In the genomic region with DNA sequence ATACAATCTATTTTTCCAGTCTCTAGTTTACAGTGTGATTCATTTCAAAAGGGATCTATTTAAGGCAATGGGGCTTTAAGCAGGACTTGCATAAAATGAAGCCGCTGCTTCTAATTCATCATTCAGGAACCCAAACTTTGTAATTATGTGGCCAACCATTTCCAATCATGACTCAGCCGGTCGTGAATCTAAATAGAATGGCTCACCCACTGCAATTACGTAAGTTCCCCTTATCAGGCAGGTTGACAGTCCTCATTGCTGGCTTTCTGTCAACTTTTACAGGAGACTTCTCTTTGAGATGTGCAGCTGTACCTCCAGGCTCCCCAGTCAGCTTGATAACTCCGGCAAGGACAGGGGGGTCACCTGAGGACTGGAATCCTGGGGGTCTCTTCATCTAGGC, we compare ENCODE assay signal across 9 cellular contexts.
DNase-seq lines count a peak whose midpoint lies in the region; ATAC-seq, FAIRE-seq and TF ChIP-seq lines count a peak whose summit lies in the region.
"Had no signal": no experiment of that assay in that cellular context is flagged by ENCODE, and none has a peak within 500 bp of the region (broad histone marks: within the 10 kb centered on the region; RNA-seq: fewer than 3 reads in every experiment).

No MANE protein-coding gene starts in this region.

- H4K20me1 ChIP-seq in neural progenitor cell (ENCODE audit: low read depth) = no peaks in the 10 kb centered on the region

- TF ChIP-seq CTCF in neural progenitor cell (IDR thresholded peaks at IDR 0.05) = no peak

- no peaks in the 10 kb centered on the region for H3K4me1 ChIP-seq in neural progenitor cell

- no peak overlapping the region for H3K4me3 ChIP-seq in neural progenitor cell

- TF ChIP-seq POLR2A in GM12892 (IDR thresholded peaks at IDR 0.05; ENCODE audit: low read depth, low read length) = no peak

- H3K27ac ChIP-seq in neural progenitor cell = no peak overlapping the region

- H3K9me3 Mint-ChIP-seq in stimulated activated naive CD8-positive, alpha-beta T cell treated with anti-CD3 and anti-CD28 coated beads, Interleukin-15, amount 100 ng/mL, for 72 hours = no peaks in the 10 kb centered on the region
- no peaks in the 10 kb centered on the region for H3K9me3 Mint-ChIP-seq in neural progenitor cell

- H3K4me1 Mint-ChIP-seq in stimulated activated naive CD8-positive, alpha-beta T cell treated with anti-CD3 and anti-CD28 coated beads, Interleukin-15, amount 100 ng/mL, for 72 hours = no peaks in the 10 kb centered on the region
- H3K4me1 Mint-ChIP-seq in neural progenitor cell = no peaks in the 10 kb centered on the region

- no peak overlapping the region for H3K4me2 ChIP-seq in neural progenitor cell

- no peak for DNase-seq in stimulated activated naive CD8-positive, alpha-beta T cell treated with anti-CD3 and anti-CD28 coated beads, Interleukin-15, amount 100 ng/mL, for 72 hours
- DNase-seq in stimulated activated naive CD8-positive, alpha-beta T cell treated with anti-CD3 and anti-CD28 coated beads, Interleukin-15, Interleukin-2, amounts not matched to agents 100 U/mL and 50 U/mL, for 24 hours = no peak
- peak; percentile 94 for DNase-seq in SIG-M5 treated with dmso at 0.1 percent for 504 hours (lab: John Stamatoyannopoulos, UW; ENCODE audit: unreplicated experiment)
- peak; percentile 6 for DNase-seq in fibroblast of the conjunctiva (ENCODE audit: low read depth)
- DNase-seq in GM12892 (ENCODE audit: insufficient read length) = no peak
- DNase-seq in neural progenitor cell (ENCODE audit: low spot score) = no peak
- DNase-seq in DMS53 (lab: John Stamatoyannopoulos, UW) = no peak

- H3F3A ChIP-seq in neural progenitor cell (ENCODE audit: low read depth) = no peaks in the 10 kb centered on the region

- no peaks in the 10 kb centered on the region for H3K27me3 ChIP-seq in neural progenitor cell

- peaks cover 36% of the 10 kb centered on the region for H3K27me3 Mint-ChIP-seq in stimulated activated naive CD8-positive, alpha-beta T cell treated with anti-CD3 and anti-CD28 coated beads, Interleukin-15, amount 100 ng/mL, for 72 hours
- no peaks in the 10 kb centered on the region for H3K27me3 Mint-ChIP-seq in neural progenitor cell (ENCODE audit: insufficient read depth, low read depth)

- H3K79me2 ChIP-seq in neural progenitor cell (ENCODE audit: low read depth) = no peaks in the 10 kb centered on the region

- peak; percentile 28 for ATAC-seq in stimulated activated naive CD8-positive, alpha-beta T cell treated with anti-CD3 and anti-CD28 coated beads, Interleukin-15, amount 100 ng/mL, for 72 hours
- no peak for ATAC-seq in stimulated activated naive CD8-positive, alpha-beta T cell treated with anti-CD3 and anti-CD28 coated beads, Interleukin-15, Interleukin-2, amounts not matched to agents 100 U/mL and 50 U/mL, for 24 hours
- no peak for ATAC-seq in GM21717 (IDR thresholded peaks at IDR 0.05; ENCODE audit: unreplicated experiment)

- H3K27ac Mint-ChIP-seq in stimulated activated naive CD8-positive, alpha-beta T cell treated with anti-CD3 and anti-CD28 coated beads, Interleukin-15, amount 100 ng/mL, for 72 hours = no peak overlapping the region
- no peak overlapping the region for H3K27ac Mint-ChIP-seq in neural progenitor cell
- H3K27ac Mint-ChIP-seq: activated naive CD8-positive, alpha-beta T cell had no signal

- no peaks in the 10 kb centered on the region for H3K36me3 ChIP-seq in neural progenitor cell

- no peak for FAIRE-seq in GM12892 (lab: Jason Lieb, UNC)

- H3K4me3 Mint-ChIP-seq in stimulated activated naive CD8-positive, alpha-beta T cell treated with anti-CD3 and anti-CD28 coated beads, Interleukin-15, amount 100 ng/mL, for 72 hours = no peak overlapping the region
- H3K4me3 Mint-ChIP-seq in neural progenitor cell = no peak overlapping the region
- H3K4me3 Mint-ChIP-seq: activated naive CD8-positive, alpha-beta T cell had no signal

- H3K36me3 Mint-ChIP-seq in neural progenitor cell = no peaks in the 10 kb centered on the region
- H3K36me3 Mint-ChIP-seq: activated naive CD8-positive, alpha-beta T cell had no signal

- no peaks in the 10 kb centered on the region for H3K9me3 ChIP-seq in neural progenitor cell (ENCODE audit: low read depth)

- H3K9ac ChIP-seq in neural progenitor cell = no peak overlapping the region

- H2AFZ ChIP-seq in neural progenitor cell (replicated peaks) = no peak overlapping the region

Comparison
In these comparisons a context has a peak if more than half of its experiments do, and no peak if none do; other contexts are left out.
1. DNase-seq: peak in SIG-M5 treated with dmso at 0.1 percent for 504 hours (single experiment) and fibroblast of the conjunctiva (single experiment); none in stimulated activated naive CD8-positive, alpha-beta T cell treated with anti-CD3 and anti-CD28 coated beads, Interleukin-15, amount 100 ng/mL, for 72 hours (0 of 2), stimulated activated naive CD8-positive, alpha-beta T cell treated with anti-CD3 and anti-CD28 coated beads, Interleukin-15, Interleukin-2, amounts not matched to agents 100 U/mL and 50 U/mL, for 24 hours (single experiment), GM12892 (single experiment), neural progenitor cell (single experiment) and DMS53 (single experiment).